10 cellular contexts compared by ENCODE assay signal in the genomic region with DNA sequence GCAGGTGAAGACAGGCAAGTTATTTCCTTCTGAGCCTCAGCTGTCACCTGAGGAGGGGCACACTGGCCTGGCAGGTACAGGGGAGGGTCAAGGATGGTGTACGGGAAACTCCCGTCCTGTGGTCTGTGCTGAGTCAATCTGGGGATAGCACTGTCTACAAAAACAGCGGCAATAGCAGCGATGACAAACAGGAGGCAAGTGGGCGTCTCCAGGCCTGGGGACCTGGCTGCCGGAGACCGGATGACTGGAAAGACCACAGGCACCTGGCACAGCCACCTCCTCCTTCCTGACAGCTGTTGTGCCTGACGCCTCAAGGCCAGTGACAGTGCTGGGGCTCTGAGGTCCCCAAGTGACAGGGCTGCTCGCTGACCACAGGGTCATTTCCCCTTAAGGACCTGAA.
A peak's percentile ranks its signal among the peaks of the same experiment; 100 is the strongest.
DNase-seq lines count a peak whose midpoint lies in the region; ATAC-seq, FAIRE-seq and TF ChIP-seq lines count a peak whose summit lies in the region.
"Had no signal": no experiment of that assay in that cellular context is flagged by ENCODE, and none has a peak within 500 bp of the region (broad histone marks: within the 10 kb centered on the region; RNA-seq: fewer than 3 reads in every experiment).

No MANE protein-coding gene starts in this region.

- no peak overlapping the region for H3K4me2 ChIP-seq in OCI-LY7 (ENCODE audit: low read length)

- TF ChIP-seq CTCF in OCI-LY7 (conservative IDR thresholded peaks at IDR 0.05; ENCODE audit: low read length): no peak
- TF ChIP-seq CTCF in vagina (IDR thresholded peaks at IDR 0.05): no peak

- no peaks in the 10 kb centered on the region for H3K9me2 ChIP-seq in OCI-LY7 (ENCODE audit: insufficient read depth, low read length)

- BruUV-seq in OCI-LY7 (replicated peaks; lab: Mats Ljungman, UMichigan): no TSS peak

- no peak for TF ChIP-seq POLR2A in vagina (IDR thresholded peaks at IDR 0.05)

- CTCF ChIA-PET in OCI-LY7 (lab: Charles Lee; ENCODE audit: unreplicated experiment): no interaction called here

- no peaks in the 10 kb centered on the region for H3K9me3 ChIP-seq in OCI-LY7 (ENCODE audit: low read length)
- no peaks in the 10 kb centered on the region for H3K9me3 ChIP-seq in vagina
- H3K9me3 ChIP-seq: gastroesophageal sphincter had no signal

- no peaks in the 10 kb centered on the region for H3K79me2 ChIP-seq in OCI-LY7 (ENCODE audit: insufficient read depth, low read depth, low read length)

- intact Hi-C loops in OCI-LY7 (cut with micrococcal nuclease; ENCODE audit: unreplicated experiment) (no loop called here), vagina (cut with DNase I) (no loop called here)

- POLR2A ChIA-PET in OCI-LY7 (lab: Charles Lee): no interaction called here

- no peaks in the 10 kb centered on the region for H3K36me3 ChIP-seq in OCI-LY7 (ENCODE audit: insufficient read depth, low read length)
- H3K36me3 ChIP-seq in vagina: no peaks in the 10 kb centered on the region
- H3K36me3 ChIP-seq: gastroesophageal sphincter had no signal

- FAIRE-seq in urothelium cell line (lab: Jason Lieb, UNC): peak; percentile 46

- H3K27ac ChIP-seq in OCI-LY7 (ENCODE audit: low read depth, low read length, poor library complexity, severe bottlenecking): no peak overlapping the region
- H3K27ac ChIP-seq in vagina: no peak overlapping the region
- H3K27ac ChIP-seq: gastroesophageal sphincter had no signal

- no peak overlapping the region for H2AFZ ChIP-seq in OCI-LY7 (ENCODE audit: low read length)

- peak; percentile 76 for DNase-seq in stimulated activated CD4-positive, alpha-beta T cell treated with anti-CD3 and anti-CD28 coated beads, Interleukin-1b, Interleukin-23, amount 100 ng/mL, for 48 hours
- no peak for DNase-seq in stimulated activated CD4-positive, alpha-beta T cell treated with anti-CD3 and anti-CD28 coated beads, Interleukin-4, amount 100 ng/mL, for 1 hour
- DNase-seq in activated CD4-positive, alpha-beta T cell treated with anti-CD3 and anti-CD28 coated beads, Interleukin-2, amount 50 U/mL, for 48 hours: peak; percentile 42 to 50
- DNase-seq in urothelium cell line (ENCODE audit: low spot score) (peak; percentile 71), OCI-LY7 (ENCODE audit: low spot score) (no peak), vagina (ENCODE audit: extremely low spot score in 2 of 2) (no peak), NCI-H69 (lab: John Stamatoyannopoulos, UW) (no peak)
- DNase-seq: NCI-H2029 treated with DMSO at 0.1 percent for 48 hours had no signal

- H3K4me1 ChIP-seq in OCI-LY7 (ENCODE audit: insufficient read depth, low read length, poor library complexity, severe bottlenecking): no peaks in the 10 kb centered on the region
- H3K4me1 ChIP-seq in vagina: no peaks in the 10 kb centered on the region
- H3K4me1 ChIP-seq: gastroesophageal sphincter had no signal

- ATAC-seq in HG02981 (IDR thresholded peaks at IDR 0.05; ENCODE audit: unreplicated experiment): peak; percentile 98
- ATAC-seq: gastroesophageal sphincter had no signal

- no peaks in the 10 kb centered on the region for H4K20me1 ChIP-seq in OCI-LY7 (ENCODE audit: insufficient read depth, low read length)

- H3K27me3 ChIP-seq in vagina: no peaks in the 10 kb centered on the region
- H3K27me3 ChIP-seq: gastroesophageal sphincter had no signal

- H3K4me3 ChIP-seq in OCI-LY7 (ENCODE audit: low read depth, low read length, poor library complexity, severe bottlenecking): no peak overlapping the region
- no peak overlapping the region for H3K4me3 ChIP-seq in vagina
- H3K4me3 ChIP-seq: gastroesophageal sphincter had no signal

Comparison
In these comparisons a context has a peak if more than half of its experiments do, and no peak if none do; other contexts are left out.
1. DNase-seq: peak in stimulated activated CD4-positive, alpha-beta T cell treated with anti-CD3 and anti-CD28 coated beads, Interleukin-1b, Interleukin-23, amount 100 ng/mL, for 48 hours (single experiment), activated CD4-positive, alpha-beta T cell treated with anti-CD3 and anti-CD28 coated beads, Interleukin-2, amount 50 U/mL, for 48 hours (2 of 2) and urothelium cell line (single experiment); none in stimulated activated CD4-positive, alpha-beta T cell treated with anti-CD3 and anti-CD28 coated beads, Interleukin-4, amount 100 ng/mL, for 1 hour (single experiment), OCI-LY7 (single experiment), vagina (0 of 2) and NCI-H69 (single experiment).